8 cellular contexts compared by ENCODE assay signal in genomic region chr15:72230197-72231065, GRCh38. TPM values are rescaled to one million over a fixed set of nuclear protein-coding genes. Genes with fewer than 3 reads are reported as not detected.
DNase-seq lines count a peak whose midpoint lies in the region; ATAC-seq and TF ChIP-seq lines count a peak whose summit lies in the region.

No MANE protein-coding gene starts in this region.

- H3K9me3 Mint-ChIP-seq in memory B cell = no peaks in the 10 kb centered on the region

- DNase-seq in BE2C (peak; percentile 98), HCT116 (ENCODE audit: low read depth, low spot score) (no peak), NCI-H774 (lab: John Stamatoyannopoulos, UW) (peak; percentile 79), memory B cell (ENCODE audit: low spot score in 2 of 2) (peak; percentile 45 to 53)
- peak; percentile 71 to 75 for DNase-seq in activated CD8-positive, alpha-beta memory T cell treated with anti-CD3 and anti-CD28 coated beads for 4 hours (ENCODE audit: low read depth in 2 of 2)
- DNase-seq in effector memory CD4-positive, alpha-beta T cell = peak; percentile 42 to 64 (median 43)
- DNase-seq in stimulated activated CD4-positive, alpha-beta T cell treated with anti-CD3 and anti-CD28 coated beads, TNF-alpha, amount 100 ng/mL, for 4 hours (ENCODE audit: low read depth in 3 of 3) = peak; percentile 76 to 88 (median 77)

- peak overlapping the region; percentile 94 for H3K9ac ChIP-seq in HCT116 (ENCODE audit: low read length)

- no peak overlapping the region for H2AFZ ChIP-seq in HCT116 (ENCODE audit: low read depth, low read length, poor library complexity, severe bottlenecking)

- peak overlapping the region; percentile 97 for H3K27ac Mint-ChIP-seq in memory B cell

- no peak for TF ChIP-seq CTCF in BE2C (IDR thresholded peaks at IDR 0.05; ENCODE audit: low read depth, low read length)
- no peak for TF ChIP-seq CTCF in HCT116 (IDR thresholded peaks at IDR 0.05 in 2 of 3, conservative IDR thresholded peaks at IDR 0.05 in 1 of 3; ENCODE audit: borderline replicate concordance in 1 of 3, insufficient read depth in 1 of 3, low read depth in 2 of 3, low read length in 2 of 3)

- peaks cover 6% of the 10 kb centered on the region for H3K36me3 Mint-ChIP-seq in memory B cell

- H3K4me1 ChIP-seq in BE2C (peaks cover 24% of the 10 kb centered on the region), HCT116 (ENCODE audit: control insufficient read depth in 1 of 2, insufficient read depth in 2 of 2, low read length in 2 of 2) (peaks cover 45 to 64% of the 10 kb centered on the region in 2 experiments)
- H3K4me1 ChIP-seq in effector memory CD4-positive, alpha-beta T cell (ENCODE audit: control insufficient read depth, insufficient read depth, low read length, poor library complexity, severe bottlenecking) = peaks cover 45% of the 10 kb centered on the region

- POLR2A ChIA-PET in HCT116 (lab: Charles Lee) = interaction anchor here (0.9 to 1.7 kb wide), 8 partner anchors 8 to 33 kb away, joined by 3 to 7 read pairs (median 4); partner anchors contain the start of gene GRAMD2A

- H3K27me3 ChIP-seq in BE2C = no peaks in the 10 kb centered on the region
- no peaks in the 10 kb centered on the region for H3K27me3 ChIP-seq in HCT116 (ENCODE audit: insufficient read depth, low read length)
- no peaks in the 10 kb centered on the region for H3K27me3 ChIP-seq in effector memory CD4-positive, alpha-beta T cell (replicated peaks; ENCODE audit: control insufficient read depth, insufficient read depth, low read length, poor library complexity, severe bottlenecking)

- H4K20me1 ChIP-seq in HCT116 (ENCODE audit: insufficient read depth) = peaks cover 29% of the 10 kb centered on the region; the same call in 1 of the 2 replicates

- CTCF ChIA-PET in HCT116 (lab: Charles Lee) = no interaction called here

- H3K36me3 ChIP-seq in BE2C (peaks cover 27% of the 10 kb centered on the region), HCT116 (ENCODE audit: control insufficient read depth in 1 of 2, insufficient read depth in 2 of 2, low read length in 2 of 2) (peaks cover 0 to 18% of the 10 kb centered on the region in 2 experiments; a peak in 3 of 4 replicates)
- peaks cover 4% of the 10 kb centered on the region for H3K36me3 ChIP-seq in effector memory CD4-positive, alpha-beta T cell (ENCODE audit: control insufficient read depth, insufficient read depth, low read length)

- peak overlapping the region; percentile 92 for H3K27ac ChIP-seq in HCT116 (ENCODE audit: low read depth, low read length)
- peak overlapping the region; percentile 93 for H3K27ac ChIP-seq in effector memory CD4-positive, alpha-beta T cell (ENCODE audit: insufficient read depth, low read length, poor library complexity, severe bottlenecking)

- TSS peak; percentile 19 for BruUV-seq in HCT116 (replicated peaks; lab: Mats Ljungman, UMichigan)

- H3K4me1 Mint-ChIP-seq in memory B cell = peaks cover 41% of the 10 kb centered on the region

- H3K4me3 ChIP-seq in BE2C (ENCODE audit: low read depth, low read length) (peak overlapping the region; percentile 88), HCT116 (replicated peaks in 1 of 2; ENCODE audit: low read depth in 1 of 2, low read length in 2 of 2) (peak overlapping the region; percentile 82 to 94)
- peak overlapping the region; percentile 86 for H3K4me3 ChIP-seq in effector memory CD4-positive, alpha-beta T cell (ENCODE audit: insufficient read depth, low read depth, low read length, poor library complexity, severe bottlenecking)

- peak overlapping the region; percentile 99 for H3K4me3 Mint-ChIP-seq in memory B cell

- H3K9me3 ChIP-seq in BE2C (no peaks in the 10 kb centered on the region), HCT116 (ENCODE audit: control insufficient read depth in 1 of 2, insufficient read depth in 1 of 2, low read depth in 1 of 2, low read length in 2 of 2) (no peaks in the 10 kb centered on the region)
- no peaks in the 10 kb centered on the region for H3K9me3 ChIP-seq in effector memory CD4-positive, alpha-beta T cell (ENCODE audit: control insufficient read depth, low read length)

- no peaks in the 10 kb centered on the region for H3K27me3 Mint-ChIP-seq in memory B cell

- TF ChIP-seq RAD21 in HCT116 (IDR thresholded peaks at IDR 0.05; ENCODE audit: low read depth) = no peak

- no peaks in the 10 kb centered on the region for H3K9me2 ChIP-seq in HCT116 (ENCODE audit: insufficient read depth)

- RAD21 ChIA-PET in HCT116 (lab: Charles Lee; ENCODE audit: low non-redundant PET in 1 of 2, low total read pairs in 2 of 2, uncharacterized antibody in 2 of 2, unreplicated experiment in 2 of 2) = no interaction called here

- intact Hi-C loops in HCT116 (cut with micrococcal nuclease) = loop anchor here (10.0 kb wide), 1 partner anchor 244 kb away; the partner anchor contains the start of gene ARIH1

- peaks cover 66% of the 10 kb centered on the region for H3K79me2 ChIP-seq in HCT116 (ENCODE audit: insufficient read depth, low read length)

- TF ChIP-seq POLR2A in HCT116 (IDR thresholded peaks at IDR 0.05; ENCODE audit: borderline replicate concordance, extremely low read depth, insufficient read depth, insufficient read length) = no peak

- ATAC-seq in HCT116 (peak; percentile 21), memory B cell (ENCODE audit: low read depth) (no peak), HG02981 (IDR thresholded peaks at IDR 0.05; ENCODE audit: unreplicated experiment) (no peak)

- H3K4me2 ChIP-seq in HCT116 (ENCODE audit: low read length) = peak overlapping the region; percentile 99

TF ChIP-seq in HCT116, 20 proteins besides CTCF, POLR2A, EP300 and RAD21:
- no peak for TF ChIP-seq POLR2AphosphoS5 (IDR thresholded peaks at IDR 0.05; ENCODE audit: low read depth, low read length)
- TF ChIP-seq ZNF274 (IDR thresholded peaks at IDR 0.05; ENCODE audit: low read depth, low read length) = no peak
- 0 out of 2 replicates have a peak, but pooled peaks have one; percentile 29 for TF ChIP-seq ZFX (IDR thresholded peaks at IDR 0.05)

RNA-seq across cellular contexts. Expression of gene PKM, which starts 0.6 kb away (rescaled TPM):
- polyA plus RNA-seq in BE2C (2012; ENCODE audit: insufficient read depth, insufficient read length, low read depth) = 1,223 TPM
- 1,664 TPM for total RNA-seq in HCT116 (2021; ENCODE audit: unreplicated experiment)
- 2,370 and 2,533 TPM in 2 replicates for polyA plus RNA-seq in HCT116 (2012)

RNA-seq across cellular contexts. Expression of gene GRAMD2A, which starts 32.8 kb away (rescaled TPM):
- polyA plus RNA-seq in BE2C (2012; ENCODE audit: insufficient read depth, insufficient read length, low read depth) = 0.93 TPM
- 8.0 TPM for total RNA-seq in HCT116 (2021; ENCODE audit: unreplicated experiment)
- 2.9 and 3.8 TPM in 2 replicates for polyA plus RNA-seq in HCT116 (2012)

RNA-seq across cellular contexts. Expression of gene PARP6, which starts 41.9 kb away (rescaled TPM):
- 260 TPM for polyA plus RNA-seq in BE2C (2012; ENCODE audit: insufficient read depth, insufficient read length, low read depth)
- 67.9 TPM for total RNA-seq in HCT116 (2021; ENCODE audit: unreplicated experiment)
- polyA plus RNA-seq in HCT116 (2012) = 64.6 and 75.1 TPM in 2 replicates
